ENCODE assay signal across 8 cellular contexts in genomic region chr9:136118367-136119258, GRCh38. TPM values are rescaled to one million over a fixed set of nuclear protein-coding genes. Genes with fewer than 3 reads are reported as not detected.
DNase-seq lines count a peak whose midpoint lies in the region; ATAC-seq and TF ChIP-seq lines count a peak whose summit lies in the region.

A gene with protein sequence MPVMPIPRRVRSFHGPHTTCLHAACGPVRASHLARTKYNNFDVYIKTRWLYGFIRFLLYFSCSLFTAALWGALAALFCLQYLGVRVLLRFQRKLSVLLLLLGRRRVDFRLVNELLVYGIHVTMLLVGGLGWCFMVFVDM (minus strand): TSS chr9:136118875. CDS start chr9:136116900, 1,975 bp downstream.

- H3K27ac ChIP-seq in left ventricle myocardium inferior (replicated peaks) (peak within 1 kb of the TSS; percentile 98), upper lobe of right lung (peak within 1 kb of the TSS; percentile 94)

- H3K9me3 ChIP-seq in left ventricle myocardium inferior (replicated peaks) (no peaks in the 10 kb centered on the region), upper lobe of right lung (no peaks in the 10 kb centered on the region)

- no peaks in the 10 kb centered on the region for H3K27me3 Mint-ChIP-seq in T-helper 1 cell treated with Interleukin-12 subunit alpha and Interleukin-12 subunit beta and Interleukin-4 antibody, amounts not matched to agents 30 μg/mL and 1 μg/mL, for 36 hours (ENCODE audit: low read depth)
- H3K27me3 Mint-ChIP-seq in progenitor cell of endocrine pancreas = peaks cover 4% of the 10 kb centered on the region

- H3K36me3 ChIP-seq in left ventricle myocardium inferior (peaks cover 18% of the 10 kb centered on the region), upper lobe of right lung (peaks cover 22% of the 10 kb centered on the region)

- peaks cover 4% of the 10 kb centered on the region for H3K36me3 Mint-ChIP-seq in T-helper 1 cell treated with Interleukin-12 subunit alpha and Interleukin-12 subunit beta and Interleukin-4 antibody, amounts not matched to agents 30 μg/mL and 1 μg/mL, for 36 hours (ENCODE audit: low read depth)
- peaks cover 3% of the 10 kb centered on the region for H3K36me3 Mint-ChIP-seq in progenitor cell of endocrine pancreas (ENCODE audit: insufficient read depth)

- H3K4me3 Mint-ChIP-seq in T-helper 1 cell treated with Interleukin-12 subunit alpha and Interleukin-12 subunit beta and Interleukin-4 antibody, amounts not matched to agents 30 μg/mL and 1 μg/mL, for 36 hours = peak within 1 kb of the TSS; percentile 82
- H3K4me3 Mint-ChIP-seq in progenitor cell of endocrine pancreas (ENCODE audit: low read depth) = peak within 1 kb of the TSS; percentile 77

- ATAC-seq in GM18498 (IDR thresholded peaks at IDR 0.05; ENCODE audit: unreplicated experiment) (peak; percentile 80), HG02885 (IDR thresholded peaks at IDR 0.05; ENCODE audit: poor library complexity, unreplicated experiment) (peak; percentile 82), upper lobe of right lung (peak; percentile 94)

- intact Hi-C loops in left ventricle myocardium inferior (cut with micrococcal nuclease) (no loop called here), upper lobe of right lung (cut with DNase I) (no loop called here)

- peak within 1 kb of the TSS; percentile 65 for H3K27ac Mint-ChIP-seq in T-helper 1 cell treated with Interleukin-12 subunit alpha and Interleukin-12 subunit beta and Interleukin-4 antibody, amounts not matched to agents 30 μg/mL and 1 μg/mL, for 36 hours
- peak within 1 kb of the TSS; percentile 84 for H3K27ac Mint-ChIP-seq in progenitor cell of endocrine pancreas

- H3K4me3 ChIP-seq in left ventricle myocardium inferior = peak within 1 kb of the TSS; percentile 87
- H3K4me3 ChIP-seq in upper lobe of right lung = peak within 1 kb of the TSS; percentile 88

- H3K27me3 ChIP-seq in left ventricle myocardium inferior (ENCODE audit: low read depth) (no peaks in the 10 kb centered on the region), upper lobe of right lung (no peaks in the 10 kb centered on the region)

- H3K9me3 Mint-ChIP-seq in T-helper 1 cell treated with Interleukin-12 subunit alpha and Interleukin-12 subunit beta and Interleukin-4 antibody, amounts not matched to agents 30 μg/mL and 1 μg/mL, for 36 hours = no peaks in the 10 kb centered on the region
- H3K9me3 Mint-ChIP-seq in progenitor cell of endocrine pancreas (ENCODE audit: low read depth) = no peaks in the 10 kb centered on the region

- TF ChIP-seq CTCF in left ventricle myocardium inferior (IDR thresholded peaks at IDR 0.05; ENCODE audit: borderline replicate concordance) = peak; percentile 40
- peak; percentile 36 for TF ChIP-seq CTCF in progenitor cell of endocrine pancreas (IDR thresholded peaks at IDR 0.05; ENCODE audit: unreplicated experiment)
- TF ChIP-seq CTCF in upper lobe of right lung (IDR thresholded peaks at IDR 0.05) = no peak

- H3K4me1 Mint-ChIP-seq in T-helper 1 cell treated with Interleukin-12 subunit alpha and Interleukin-12 subunit beta and Interleukin-4 antibody, amounts not matched to agents 30 μg/mL and 1 μg/mL, for 36 hours (ENCODE audit: low read depth) = peaks cover 12% of the 10 kb centered on the region
- H3K4me1 Mint-ChIP-seq in progenitor cell of endocrine pancreas (ENCODE audit: low read depth) = no peaks in the 10 kb centered on the region

- DNase-seq in NCI-H1694 treated with DMSO at 0.1 percent for 48 hours (lab: John Stamatoyannopoulos, UW) = peak; percentile 84
- peak; percentile 93 for DNase-seq in amniotic stem cell (lab: John Stamatoyannopoulos, UW)
- peak; percentile 95 for DNase-seq in left ventricle myocardium inferior
- peak; percentile 96 for DNase-seq in progenitor cell of endocrine pancreas (ENCODE audit: low spot score, unreplicated experiment)
- DNase-seq in upper lobe of right lung = peak; percentile 99

- H3K4me1 ChIP-seq in left ventricle myocardium inferior (peaks cover 43% of the 10 kb centered on the region), upper lobe of right lung (peaks cover 26% of the 10 kb centered on the region)

RNA-seq across cellular contexts. Expression of the gene that starts here (rescaled TPM):
- total RNA-seq in left ventricle myocardium inferior = 15.1 TPM
- 39.2 and 39.5 TPM in 2 replicates for total RNA-seq in progenitor cell of endocrine pancreas
- total RNA-seq in upper lobe of right lung = 30.7 TPM

Comparison
In these comparisons a context has a peak if more than half of its experiments do, and no peak if none do; other contexts are left out.
1. Peak in every context shown above with its lines: DNase-seq, ATAC-seq, H3K4me3 ChIP-seq and H3K27ac ChIP-seq.